In the genomic region with DNA sequence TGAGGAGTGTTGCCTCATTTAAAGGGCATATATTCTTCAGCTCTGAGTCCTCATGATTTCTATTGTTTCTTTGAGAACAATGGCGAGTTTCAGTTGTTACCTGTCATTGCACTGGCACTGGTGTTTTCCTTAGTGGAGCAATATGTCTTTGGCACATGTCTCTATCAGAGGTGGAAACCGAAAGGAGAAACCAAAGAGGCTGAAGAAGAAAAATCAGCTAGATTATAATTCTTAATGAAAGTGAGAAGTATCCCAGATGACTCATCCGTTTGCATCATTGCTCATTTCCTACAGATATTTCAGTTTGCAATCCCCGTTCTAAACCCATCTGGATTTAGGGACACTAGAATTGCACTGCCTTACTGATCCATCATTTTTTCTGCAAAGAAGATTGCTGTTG, we compare ENCODE assay signal across 1 cellular context.
A peak's percentile ranks its signal among the peaks of the same experiment; 100 is the strongest.
TF ChIP-seq lines count a peak whose summit lies in the region.

No MANE protein-coding gene starts in this region.

TF ChIP-seq in endothelial cell of umbilical vein, 7 proteins besides CTCF, POLR2A, EP300 and RAD21 (continued from another document):
- TF ChIP-seq, protein P1, sequence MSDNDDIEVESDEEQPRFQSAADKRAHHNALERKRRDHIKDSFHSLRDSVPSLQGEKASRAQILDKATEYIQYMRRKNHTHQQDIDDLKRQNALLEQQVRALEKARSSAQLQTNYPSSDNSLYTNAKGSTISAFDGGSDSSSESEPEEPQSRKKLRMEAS (IDR thresholded peaks at IDR 0.05; ENCODE audit: insufficient read depth, insufficient read length) = no peak
- TF ChIP-seq FOS (IDR thresholded peaks at IDR 0.05; ENCODE audit: borderline replicate concordance, insufficient read depth, low read length) = peak; percentile 28
